ENCODE assay signal across 1 cellular context in the genomic region with DNA sequence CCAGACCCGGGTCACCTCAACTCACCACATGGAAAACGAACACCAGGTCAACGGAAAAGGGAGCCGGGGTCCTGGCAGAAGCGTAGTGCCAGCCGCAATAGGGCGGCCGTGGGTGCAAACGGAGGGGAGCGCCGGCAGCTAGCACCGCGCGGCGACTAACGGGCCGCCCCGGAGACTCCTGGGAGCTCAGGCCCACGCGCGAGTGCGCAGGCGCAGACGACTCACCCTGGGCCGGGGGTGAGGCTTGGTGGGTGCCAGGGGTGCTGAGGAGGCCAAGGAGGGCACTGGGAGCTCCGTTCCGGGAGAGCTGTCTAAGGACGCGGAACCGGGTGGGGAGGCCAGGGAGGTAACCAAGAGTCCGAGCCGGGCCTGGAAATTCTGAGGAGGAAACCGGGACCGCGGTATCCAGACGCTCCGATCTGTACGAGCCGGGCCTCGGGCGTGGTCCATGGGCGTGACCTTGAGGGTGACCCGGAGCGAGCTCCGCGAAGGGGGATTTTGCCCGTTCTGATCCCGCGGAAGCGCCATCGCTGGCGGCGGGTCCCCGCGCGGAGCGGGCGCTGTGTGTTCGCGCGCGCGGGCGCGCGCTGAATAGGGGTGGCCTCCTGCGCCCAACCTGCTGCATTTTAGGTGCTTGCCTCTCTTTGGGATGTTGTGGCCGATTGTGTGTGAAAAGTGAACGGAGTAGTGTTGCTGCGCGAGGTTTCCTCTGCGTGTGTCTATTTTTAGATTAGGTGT.
TF ChIP-seq lines count a peak whose summit lies in the region.

A gene (plus strand): TSS at position 213 of the 738 bp plus-strand sequence. CDS start 4,602 bp downstream, outside the sequence.

TF ChIP-seq in HepG2, 621 proteins besides CTCF, POLR2A, EP300 and RAD21 (continued from another document and continues in another):
- TF ChIP-seq KDM3A (CRISPR knock-in tag; IDR thresholded peaks at IDR 0.05; ENCODE audit: low read depth), result no peak
- TF ChIP-seq ZNF468 (CRISPR knock-in tag; IDR thresholded peaks at IDR 0.05), result no peak
- peak; percentile 18; the same call in 1 of the 2 replicates for TF ChIP-seq IRF2 (CRISPR knock-in tag; IDR thresholded peaks at IDR 0.05)
- TF ChIP-seq, protein P1, sequence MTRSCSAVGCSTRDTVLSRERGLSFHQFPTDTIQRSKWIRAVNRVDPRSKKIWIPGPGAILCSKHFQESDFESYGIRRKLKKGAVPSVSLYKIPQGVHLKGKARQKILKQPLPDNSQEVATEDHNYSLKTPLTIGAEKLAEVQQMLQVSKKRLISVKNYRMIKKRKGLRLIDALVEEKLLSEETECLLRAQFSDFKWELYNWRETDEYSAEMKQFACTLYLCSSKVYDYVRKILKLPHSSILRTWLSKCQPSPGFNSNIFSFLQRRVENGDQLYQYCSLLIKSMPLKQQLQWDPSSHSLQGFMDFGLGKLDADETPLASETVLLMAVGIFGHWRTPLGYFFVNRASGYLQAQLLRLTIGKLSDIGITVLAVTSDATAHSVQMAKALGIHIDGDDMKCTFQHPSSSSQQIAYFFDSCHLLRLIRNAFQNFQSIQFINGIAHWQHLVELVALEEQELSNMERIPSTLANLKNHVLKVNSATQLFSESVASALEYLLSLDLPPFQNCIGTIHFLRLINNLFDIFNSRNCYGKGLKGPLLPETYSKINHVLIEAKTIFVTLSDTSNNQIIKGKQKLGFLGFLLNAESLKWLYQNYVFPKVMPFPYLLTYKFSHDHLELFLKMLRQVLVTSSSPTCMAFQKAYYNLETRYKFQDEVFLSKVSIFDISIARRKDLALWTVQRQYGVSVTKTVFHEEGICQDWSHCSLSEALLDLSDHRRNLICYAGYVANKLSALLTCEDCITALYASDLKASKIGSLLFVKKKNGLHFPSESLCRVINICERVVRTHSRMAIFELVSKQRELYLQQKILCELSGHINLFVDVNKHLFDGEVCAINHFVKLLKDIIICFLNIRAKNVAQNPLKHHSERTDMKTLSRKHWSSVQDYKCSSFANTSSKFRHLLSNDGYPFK (CRISPR knock-in tag; IDR thresholded peaks at IDR 0.05; ENCODE audit: borderline replicate concordance), result peak; percentile 75; the same call in 1 of the 2 replicates
- TF ChIP-seq ZNF790 (CRISPR knock-in tag; IDR thresholded peaks at IDR 0.05; ENCODE audit: borderline replicate concordance), result no peak
- TF ChIP-seq ZNF75D (CRISPR knock-in tag; IDR thresholded peaks at IDR 0.05; ENCODE audit: borderline replicate concordance), result no peak
- TF ChIP-seq, protein P2, sequence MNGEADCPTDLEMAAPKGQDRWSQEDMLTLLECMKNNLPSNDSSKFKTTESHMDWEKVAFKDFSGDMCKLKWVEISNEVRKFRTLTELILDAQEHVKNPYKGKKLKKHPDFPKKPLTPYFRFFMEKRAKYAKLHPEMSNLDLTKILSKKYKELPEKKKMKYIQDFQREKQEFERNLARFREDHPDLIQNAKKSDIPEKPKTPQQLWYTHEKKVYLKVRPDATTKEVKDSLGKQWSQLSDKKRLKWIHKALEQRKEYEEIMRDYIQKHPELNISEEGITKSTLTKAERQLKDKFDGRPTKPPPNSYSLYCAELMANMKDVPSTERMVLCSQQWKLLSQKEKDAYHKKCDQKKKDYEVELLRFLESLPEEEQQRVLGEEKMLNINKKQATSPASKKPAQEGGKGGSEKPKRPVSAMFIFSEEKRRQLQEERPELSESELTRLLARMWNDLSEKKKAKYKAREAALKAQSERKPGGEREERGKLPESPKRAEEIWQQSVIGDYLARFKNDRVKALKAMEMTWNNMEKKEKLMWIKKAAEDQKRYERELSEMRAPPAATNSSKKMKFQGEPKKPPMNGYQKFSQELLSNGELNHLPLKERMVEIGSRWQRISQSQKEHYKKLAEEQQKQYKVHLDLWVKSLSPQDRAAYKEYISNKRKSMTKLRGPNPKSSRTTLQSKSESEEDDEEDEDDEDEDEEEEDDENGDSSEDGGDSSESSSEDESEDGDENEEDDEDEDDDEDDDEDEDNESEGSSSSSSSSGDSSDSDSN (CRISPR knock-in tag; IDR thresholded peaks at IDR 0.05), result peak; percentile 61; the same call in 1 of the 2 replicates
- TF ChIP-seq KMT2A (CRISPR knock-in tag; IDR thresholded peaks at IDR 0.05), result 0 out of 2 replicates have a peak, but pooled peaks have one; percentile 42
- TF ChIP-seq KLF6 (CRISPR knock-in tag; IDR thresholded peaks at IDR 0.05), result 0 out of 2 replicates have a peak, but pooled peaks have one; percentile 18
- TF ChIP-seq MBNL3 (CRISPR knock-in tag; conservative IDR thresholded peaks at IDR 0.05), result no peak
- TF ChIP-seq, protein P3, sequence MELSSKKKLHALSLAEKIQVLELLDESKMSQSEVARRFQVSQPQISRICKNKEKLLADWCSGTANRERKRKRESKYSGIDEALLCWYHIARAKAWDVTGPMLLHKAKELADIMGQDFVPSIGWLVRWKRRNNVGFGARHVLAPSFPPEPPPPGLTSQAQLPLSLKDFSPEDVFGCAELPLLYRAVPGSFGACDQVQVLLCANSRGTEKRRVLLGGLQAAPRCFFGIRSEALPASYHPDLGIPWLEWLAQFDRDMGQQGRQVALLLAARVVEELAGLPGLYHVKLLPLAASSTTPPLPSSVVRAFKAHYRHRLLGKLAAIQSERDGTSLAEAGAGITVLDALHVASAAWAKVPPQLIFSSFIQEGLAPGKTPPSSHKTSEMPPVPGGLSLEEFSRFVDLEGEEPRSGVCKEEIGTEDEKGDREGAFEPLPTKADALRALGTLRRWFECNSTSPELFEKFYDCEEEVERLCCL (CRISPR knock-in tag; IDR thresholded peaks at IDR 0.05; ENCODE audit: borderline replicate concordance), result no peak
- no peak for TF ChIP-seq FOXK2 (IDR thresholded peaks at IDR 0.05)
- no peak for TF ChIP-seq BCL6 (CRISPR knock-in tag; IDR thresholded peaks at IDR 0.05)
- no peak for TF ChIP-seq ZNF432 (CRISPR knock-in tag; IDR thresholded peaks at IDR 0.05; ENCODE audit: borderline replicate concordance)
- TF ChIP-seq, protein P4, sequence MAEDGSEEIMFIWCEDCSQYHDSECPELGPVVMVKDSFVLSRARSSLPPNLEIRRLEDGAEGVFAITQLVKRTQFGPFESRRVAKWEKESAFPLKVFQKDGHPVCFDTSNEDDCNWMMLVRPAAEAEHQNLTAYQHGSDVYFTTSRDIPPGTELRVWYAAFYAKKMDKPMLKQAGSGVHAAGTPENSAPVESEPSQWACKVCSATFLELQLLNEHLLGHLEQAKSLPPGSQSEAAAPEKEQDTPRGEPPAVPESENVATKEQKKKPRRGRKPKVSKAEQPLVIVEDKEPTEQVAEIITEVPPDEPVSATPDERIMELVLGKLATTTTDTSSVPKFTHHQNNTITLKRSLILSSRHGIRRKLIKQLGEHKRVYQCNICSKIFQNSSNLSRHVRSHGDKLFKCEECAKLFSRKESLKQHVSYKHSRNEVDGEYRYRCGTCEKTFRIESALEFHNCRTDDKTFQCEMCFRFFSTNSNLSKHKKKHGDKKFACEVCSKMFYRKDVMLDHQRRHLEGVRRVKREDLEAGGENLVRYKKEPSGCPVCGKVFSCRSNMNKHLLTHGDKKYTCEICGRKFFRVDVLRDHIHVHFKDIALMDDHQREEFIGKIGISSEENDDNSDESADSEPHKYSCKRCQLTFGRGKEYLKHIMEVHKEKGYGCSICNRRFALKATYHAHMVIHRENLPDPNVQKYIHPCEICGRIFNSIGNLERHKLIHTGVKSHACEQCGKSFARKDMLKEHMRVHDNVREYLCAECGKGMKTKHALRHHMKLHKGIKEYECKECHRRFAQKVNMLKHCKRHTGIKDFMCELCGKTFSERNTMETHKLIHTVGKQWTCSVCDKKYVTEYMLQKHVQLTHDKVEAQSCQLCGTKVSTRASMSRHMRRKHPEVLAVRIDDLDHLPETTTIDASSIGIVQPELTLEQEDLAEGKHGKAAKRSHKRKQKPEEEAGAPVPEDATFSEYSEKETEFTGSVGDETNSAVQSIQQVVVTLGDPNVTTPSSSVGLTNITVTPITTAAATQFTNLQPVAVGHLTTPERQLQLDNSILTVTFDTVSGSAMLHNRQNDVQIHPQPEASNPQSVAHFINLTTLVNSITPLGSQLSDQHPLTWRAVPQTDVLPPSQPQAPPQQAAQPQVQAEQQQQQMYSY (CRISPR knock-in tag; IDR thresholded peaks at IDR 0.05), result no peak
- TF ChIP-seq, protein P5, sequence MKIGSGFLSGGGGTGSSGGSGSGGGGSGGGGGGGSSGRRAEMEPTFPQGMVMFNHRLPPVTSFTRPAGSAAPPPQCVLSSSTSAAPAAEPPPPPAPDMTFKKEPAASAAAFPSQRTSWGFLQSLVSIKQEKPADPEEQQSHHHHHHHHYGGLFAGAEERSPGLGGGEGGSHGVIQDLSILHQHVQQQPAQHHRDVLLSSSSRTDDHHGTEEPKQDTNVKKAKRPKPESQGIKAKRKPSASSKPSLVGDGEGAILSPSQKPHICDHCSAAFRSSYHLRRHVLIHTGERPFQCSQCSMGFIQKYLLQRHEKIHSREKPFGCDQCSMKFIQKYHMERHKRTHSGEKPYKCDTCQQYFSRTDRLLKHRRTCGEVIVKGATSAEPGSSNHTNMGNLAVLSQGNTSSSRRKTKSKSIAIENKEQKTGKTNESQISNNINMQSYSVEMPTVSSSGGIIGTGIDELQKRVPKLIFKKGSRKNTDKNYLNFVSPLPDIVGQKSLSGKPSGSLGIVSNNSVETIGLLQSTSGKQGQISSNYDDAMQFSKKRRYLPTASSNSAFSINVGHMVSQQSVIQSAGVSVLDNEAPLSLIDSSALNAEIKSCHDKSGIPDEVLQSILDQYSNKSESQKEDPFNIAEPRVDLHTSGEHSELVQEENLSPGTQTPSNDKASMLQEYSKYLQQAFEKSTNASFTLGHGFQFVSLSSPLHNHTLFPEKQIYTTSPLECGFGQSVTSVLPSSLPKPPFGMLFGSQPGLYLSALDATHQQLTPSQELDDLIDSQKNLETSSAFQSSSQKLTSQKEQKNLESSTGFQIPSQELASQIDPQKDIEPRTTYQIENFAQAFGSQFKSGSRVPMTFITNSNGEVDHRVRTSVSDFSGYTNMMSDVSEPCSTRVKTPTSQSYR (CRISPR knock-in tag; IDR thresholded peaks at IDR 0.05; ENCODE audit: borderline replicate concordance), result no peak
- TF ChIP-seq, protein P6, sequence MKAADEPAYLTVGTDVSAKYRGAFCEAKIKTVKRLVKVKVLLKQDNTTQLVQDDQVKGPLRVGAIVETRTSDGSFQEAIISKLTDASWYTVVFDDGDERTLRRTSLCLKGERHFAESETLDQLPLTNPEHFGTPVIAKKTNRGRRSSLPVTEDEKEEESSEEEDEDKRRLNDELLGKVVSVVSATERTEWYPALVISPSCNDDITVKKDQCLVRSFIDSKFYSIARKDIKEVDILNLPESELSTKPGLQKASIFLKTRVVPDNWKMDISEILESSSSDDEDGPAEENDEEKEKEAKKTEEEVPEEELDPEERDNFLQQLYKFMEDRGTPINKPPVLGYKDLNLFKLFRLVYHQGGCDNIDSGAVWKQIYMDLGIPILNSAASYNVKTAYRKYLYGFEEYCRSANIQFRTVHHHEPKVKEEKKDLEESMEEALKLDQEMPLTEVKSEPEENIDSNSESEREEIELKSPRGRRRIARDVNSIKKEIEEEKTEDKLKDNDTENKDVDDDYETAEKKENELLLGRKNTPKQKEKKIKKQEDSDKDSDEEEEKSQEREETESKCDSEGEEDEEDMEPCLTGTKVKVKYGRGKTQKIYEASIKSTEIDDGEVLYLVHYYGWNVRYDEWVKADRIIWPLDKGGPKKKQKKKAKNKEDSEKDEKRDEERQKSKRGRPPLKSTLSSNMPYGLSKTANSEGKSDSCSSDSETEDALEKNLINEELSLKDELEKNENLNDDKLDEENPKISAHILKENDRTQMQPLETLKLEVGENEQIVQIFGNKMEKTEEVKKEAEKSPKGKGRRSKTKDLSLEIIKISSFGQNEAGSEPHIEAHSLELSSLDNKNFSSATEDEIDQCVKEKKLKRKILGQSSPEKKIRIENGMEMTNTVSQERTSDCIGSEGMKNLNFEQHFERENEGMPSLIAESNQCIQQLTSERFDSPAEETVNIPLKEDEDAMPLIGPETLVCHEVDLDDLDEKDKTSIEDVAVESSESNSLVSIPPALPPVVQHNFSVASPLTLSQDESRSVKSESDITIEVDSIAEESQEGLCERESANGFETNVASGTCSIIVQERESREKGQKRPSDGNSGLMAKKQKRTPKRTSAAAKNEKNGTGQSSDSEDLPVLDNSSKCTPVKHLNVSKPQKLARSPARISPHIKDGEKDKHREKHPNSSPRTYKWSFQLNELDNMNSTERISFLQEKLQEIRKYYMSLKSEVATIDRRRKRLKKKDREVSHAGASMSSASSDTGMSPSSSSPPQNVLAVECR (CRISPR knock-in tag; IDR thresholded peaks at IDR 0.05; ENCODE audit: borderline replicate concordance), result peak; percentile 91
- no peak; the same call in 1 of the 2 replicates for TF ChIP-seq ELF1 (CRISPR knock-in tag; IDR thresholded peaks at IDR 0.05)
- TF ChIP-seq NFE2 (CRISPR knock-in tag; IDR thresholded peaks at IDR 0.05), result no peak
- TF ChIP-seq ZNF367 (CRISPR knock-in tag; IDR thresholded peaks at IDR 0.05; ENCODE audit: borderline replicate concordance), result no peak
- TF ChIP-seq, protein P7, sequence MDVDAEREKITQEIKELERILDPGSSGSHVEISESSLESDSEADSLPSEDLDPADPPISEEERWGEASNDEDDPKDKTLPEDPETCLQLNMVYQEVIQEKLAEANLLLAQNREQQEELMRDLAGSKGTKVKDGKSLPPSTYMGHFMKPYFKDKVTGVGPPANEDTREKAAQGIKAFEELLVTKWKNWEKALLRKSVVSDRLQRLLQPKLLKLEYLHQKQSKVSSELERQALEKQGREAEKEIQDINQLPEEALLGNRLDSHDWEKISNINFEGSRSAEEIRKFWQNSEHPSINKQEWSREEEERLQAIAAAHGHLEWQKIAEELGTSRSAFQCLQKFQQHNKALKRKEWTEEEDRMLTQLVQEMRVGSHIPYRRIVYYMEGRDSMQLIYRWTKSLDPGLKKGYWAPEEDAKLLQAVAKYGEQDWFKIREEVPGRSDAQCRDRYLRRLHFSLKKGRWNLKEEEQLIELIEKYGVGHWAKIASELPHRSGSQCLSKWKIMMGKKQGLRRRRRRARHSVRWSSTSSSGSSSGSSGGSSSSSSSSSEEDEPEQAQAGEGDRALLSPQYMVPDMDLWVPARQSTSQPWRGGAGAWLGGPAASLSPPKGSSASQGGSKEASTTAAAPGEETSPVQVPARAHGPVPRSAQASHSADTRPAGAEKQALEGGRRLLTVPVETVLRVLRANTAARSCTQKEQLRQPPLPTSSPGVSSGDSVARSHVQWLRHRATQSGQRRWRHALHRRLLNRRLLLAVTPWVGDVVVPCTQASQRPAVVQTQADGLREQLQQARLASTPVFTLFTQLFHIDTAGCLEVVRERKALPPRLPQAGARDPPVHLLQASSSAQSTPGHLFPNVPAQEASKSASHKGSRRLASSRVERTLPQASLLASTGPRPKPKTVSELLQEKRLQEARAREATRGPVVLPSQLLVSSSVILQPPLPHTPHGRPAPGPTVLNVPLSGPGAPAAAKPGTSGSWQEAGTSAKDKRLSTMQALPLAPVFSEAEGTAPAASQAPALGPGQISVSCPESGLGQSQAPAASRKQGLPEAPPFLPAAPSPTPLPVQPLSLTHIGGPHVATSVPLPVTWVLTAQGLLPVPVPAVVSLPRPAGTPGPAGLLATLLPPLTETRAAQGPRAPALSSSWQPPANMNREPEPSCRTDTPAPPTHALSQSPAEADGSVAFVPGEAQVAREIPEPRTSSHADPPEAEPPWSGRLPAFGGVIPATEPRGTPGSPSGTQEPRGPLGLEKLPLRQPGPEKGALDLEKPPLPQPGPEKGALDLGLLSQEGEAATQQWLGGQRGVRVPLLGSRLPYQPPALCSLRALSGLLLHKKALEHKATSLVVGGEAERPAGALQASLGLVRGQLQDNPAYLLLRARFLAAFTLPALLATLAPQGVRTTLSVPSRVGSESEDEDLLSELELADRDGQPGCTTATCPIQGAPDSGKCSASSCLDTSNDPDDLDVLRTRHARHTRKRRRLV (CRISPR knock-in tag; IDR thresholded peaks at IDR 0.05), result peak; percentile 69; the same call in 1 of the 2 replicates
- no peak for TF ChIP-seq ZNF550 (CRISPR knock-in tag; IDR thresholded peaks at IDR 0.05; ENCODE audit: borderline replicate concordance)
- no peak for TF ChIP-seq ZNF672 (CRISPR knock-in tag; IDR thresholded peaks at IDR 0.05)
- no peak for TF ChIP-seq ATF7 (IDR thresholded peaks at IDR 0.05)
- peak; percentile 50; the same call in 1 of the 2 replicates for TF ChIP-seq ATF7 (CRISPR knock-in tag; IDR thresholded peaks at IDR 0.05)
- TF ChIP-seq ZNF780A (CRISPR knock-in tag; IDR thresholded peaks at IDR 0.05), result no peak
- peak; percentile 85 for TF ChIP-seq ZFY (CRISPR knock-in tag; IDR thresholded peaks at IDR 0.05)
- TF ChIP-seq ZFP90 (CRISPR knock-in tag; IDR thresholded peaks at IDR 0.05; ENCODE audit: borderline replicate concordance), result no peak
